Comparison of ENCODE assay signal across 16 cellular contexts in genomic region chr14:61328629-61329262, GRCh38.
A peak's percentile ranks its signal among the peaks of the same experiment; 100 is the strongest.
DNase-seq lines count a peak whose midpoint lies in the region; ATAC-seq lines count a peak whose summit lies in the region.
"Had no signal": no experiment of that assay in that cellular context is flagged by ENCODE, and none has a peak within 500 bp of the region (broad histone marks: within the 10 kb centered on the region; RNA-seq: fewer than 3 reads in every experiment).

No MANE protein-coding gene starts in this region.

- H3K4me1 Mint-ChIP-seq in activated T-cell treated with anti-CD3 and anti-CD28 coated beads, Interleukin-2, amount 50 U/mL, for 24 hours (ENCODE audit: low read depth), result peaks cover 90% of the 10 kb centered on the region
- H3K4me1 Mint-ChIP-seq in dendritic cell treated with granulocyte-macrophage colony-stimulating factor and Interleukin-4, amounts not matched to agents 40 ng/mL and 50 ng/mL, for 4 days (ENCODE audit: low read depth), result peaks cover 27% of the 10 kb centered on the region
- H3K4me1 Mint-ChIP-seq in stimulated activated naive CD8-positive, alpha-beta T cell treated with anti-CD3 and anti-CD28 coated beads, Interleukin-15, amount 100 ng/mL, for 72 hours, result peaks cover 75% of the 10 kb centered on the region
- H3K4me1 Mint-ChIP-seq: neural crest cell had no signal

- in situ Hi-C loops in KBM-7 (cut with MboI; ENCODE audit: low pct_unique_long_range_greater_than_20kb, low sequenced_read_pairs), result no loop called here

- DNase-seq in activated T-cell treated with anti-CD3 and anti-CD28 coated beads, Interleukin-2, amount 50 U/mL, for 24 hours, result no peak
- no peak for DNase-seq in activated T-cell treated with anti-CD3 and anti-CD28 coated beads, Interleukin-2, amount 50 U/mL, for 1 hour
- DNase-seq in KBM-7 (peak; percentile 47), NCI-H187 treated with DMSO at 0.1 percent for 48 hours (lab: John Stamatoyannopoulos, UW) (no peak)
- no peak for DNase-seq in stimulated activated naive CD8-positive, alpha-beta T cell treated with anti-CD3 and anti-CD28 coated beads, Interleukin-15, amount 100 ng/mL, for 72 hours
- DNase-seq in activated CD4-positive, alpha-beta T cell treated with anti-CD3 and anti-CD28 coated beads for 48 hours, result no peak
- DNase-seq: amygdala, colonic mucosa, DMS53, left lung, NCI-H187, NCI-H526 had no signal

- peaks cover 49% of the 10 kb centered on the region for H3K36me3 Mint-ChIP-seq in activated T-cell treated with anti-CD3 and anti-CD28 coated beads, Interleukin-2, amount 50 U/mL, for 24 hours (ENCODE audit: low read depth)
- no peaks in the 10 kb centered on the region for H3K36me3 Mint-ChIP-seq in dendritic cell treated with granulocyte-macrophage colony-stimulating factor and Interleukin-4, amounts not matched to agents 40 ng/mL and 50 ng/mL, for 4 days (ENCODE audit: low read depth)

- ATAC-seq in stimulated activated naive CD8-positive, alpha-beta T cell treated with anti-CD3 and anti-CD28 coated beads, Interleukin-15, amount 100 ng/mL, for 72 hours, result peak; percentile 15
- no peak for ATAC-seq in GM18502 (IDR thresholded peaks at IDR 0.05; ENCODE audit: poor library complexity, unreplicated experiment)
- ATAC-seq: Panc1 had no signal

- intact Hi-C loops in dendritic cell treated with granulocyte-macrophage colony-stimulating factor and Interleukin-4, amounts not matched to agents 40 ng/mL and 50 ng/mL, for 4 days (cut with micrococcal nuclease), result no loop called here

- no peaks in the 10 kb centered on the region for H3K27me3 Mint-ChIP-seq in activated T-cell treated with anti-CD3 and anti-CD28 coated beads, Interleukin-2, amount 50 U/mL, for 24 hours
- H3K27me3 Mint-ChIP-seq in dendritic cell treated with granulocyte-macrophage colony-stimulating factor and Interleukin-4, amounts not matched to agents 40 ng/mL and 50 ng/mL, for 4 days, result peaks cover under 1% of the 10 kb centered on the region
- H3K27me3 Mint-ChIP-seq in stimulated activated naive CD8-positive, alpha-beta T cell treated with anti-CD3 and anti-CD28 coated beads, Interleukin-15, amount 100 ng/mL, for 72 hours, result no peaks in the 10 kb centered on the region

- peak overlapping the region; percentile 93 for H3K4me3 Mint-ChIP-seq in activated T-cell treated with anti-CD3 and anti-CD28 coated beads, Interleukin-2, amount 50 U/mL, for 24 hours
- H3K4me3 Mint-ChIP-seq in dendritic cell treated with granulocyte-macrophage colony-stimulating factor and Interleukin-4, amounts not matched to agents 40 ng/mL and 50 ng/mL, for 4 days, result no peak overlapping the region
- H3K4me3 Mint-ChIP-seq in stimulated activated naive CD8-positive, alpha-beta T cell treated with anti-CD3 and anti-CD28 coated beads, Interleukin-15, amount 100 ng/mL, for 72 hours, result peak overlapping the region; percentile 77 to 96
- H3K4me3 Mint-ChIP-seq: neural crest cell had no signal

- H3K27ac Mint-ChIP-seq in activated T-cell treated with anti-CD3 and anti-CD28 coated beads, Interleukin-2, amount 50 U/mL, for 24 hours, result peak overlapping the region; percentile 96
- H3K27ac Mint-ChIP-seq in dendritic cell treated with granulocyte-macrophage colony-stimulating factor and Interleukin-4, amounts not matched to agents 40 ng/mL and 50 ng/mL, for 4 days, result peak overlapping the region; percentile 54
- H3K27ac Mint-ChIP-seq in stimulated activated naive CD8-positive, alpha-beta T cell treated with anti-CD3 and anti-CD28 coated beads, Interleukin-15, amount 100 ng/mL, for 72 hours, result peak overlapping the region; percentile 94 to 99

- H3K9me3 Mint-ChIP-seq in activated T-cell treated with anti-CD3 and anti-CD28 coated beads, Interleukin-2, amount 50 U/mL, for 24 hours, result no peaks in the 10 kb centered on the region
- no peaks in the 10 kb centered on the region for H3K9me3 Mint-ChIP-seq in dendritic cell treated with granulocyte-macrophage colony-stimulating factor and Interleukin-4, amounts not matched to agents 40 ng/mL and 50 ng/mL, for 4 days
- peaks cover 0 to 4% of the 10 kb centered on the region in 2 donors for H3K9me3 Mint-ChIP-seq in stimulated activated naive CD8-positive, alpha-beta T cell treated with anti-CD3 and anti-CD28 coated beads, Interleukin-15, amount 100 ng/mL, for 72 hours
